ENCODE assay signal across 21 cellular contexts in the genomic region with DNA sequence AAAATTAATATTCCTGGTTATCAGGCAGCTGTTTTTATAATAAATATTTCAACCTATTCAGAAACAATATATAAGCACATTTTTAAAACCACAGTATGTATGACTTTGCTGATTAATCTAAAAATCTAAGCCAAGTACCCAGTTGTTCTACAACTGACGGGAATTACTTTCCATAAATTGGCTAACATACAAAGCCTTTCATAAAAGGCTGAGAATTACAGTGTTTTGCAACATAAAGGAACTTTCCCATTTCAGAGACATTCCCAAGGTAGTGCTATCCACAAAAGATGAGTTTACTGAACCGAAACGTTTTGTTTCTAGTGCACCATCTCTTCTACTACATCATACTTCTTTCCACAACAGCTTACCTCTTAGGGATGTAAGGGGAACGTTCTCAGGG. TPM values are rescaled to one million over a fixed set of nuclear protein-coding genes. Genes with fewer than 3 reads are reported as not detected.
DNase-seq lines count a peak whose midpoint lies in the region; ATAC-seq, FAIRE-seq and TF ChIP-seq lines count a peak whose summit lies in the region.
"Had no signal": no experiment of that assay in that cellular context is flagged by ENCODE, and none has a peak within 500 bp of the region (broad histone marks: within the 10 kb centered on the region; RNA-seq: fewer than 3 reads in every experiment).

No MANE protein-coding gene starts in this region.

- peak overlapping the region; percentile 41 for H3K4me3 Mint-ChIP-seq in activated naive CD8-positive, alpha-beta T cell
- H3K4me3 Mint-ChIP-seq in activated naive CD8-positive, alpha-beta T cell treated with anti-CD3 and anti-CD28 coated beads, Interleukin-2, amount 50 U/mL, for 24 hours, result no peak overlapping the region
- H3K4me3 Mint-ChIP-seq: HFFc6 had no signal

- no peak for ATAC-seq in activated naive CD8-positive, alpha-beta T cell treated with anti-CD3 and anti-CD28 coated beads, Interleukin-2, amount 50 U/mL, for 24 hours
- no peak for ATAC-seq in left lung

- no peak for DNase-seq in activated naive CD8-positive, alpha-beta T cell treated with anti-CD3 and anti-CD28 coated beads, Interleukin-2, amount 50 U/mL, for 24 hours
- DNase-seq in H54 (ENCODE audit: insufficient read length, low spot score) (no peak), amniotic epithelial cell (ENCODE audit: low read depth) (peak; percentile 50), left lung (no peak), testis (no peak), NCI-H2029 treated with DMSO at 0.1 percent for 48 hours (lab: John Stamatoyannopoulos, UW) (no peak), stomach (no peak)
- DNase-seq: DMS79 treated with DMSO at 0.1 percent for 48 hours; H7; HFFc6; Karpas-422; MM.1S; NCI-H1092 treated with DMSO at 0.1 percent for 48 hours; NCI-H146; NCI-H2081; NK-92 treated with Interleukin-12 subunit alpha and Interleukin-12 subunit beta, amount 100 ng/mL, for 24 hours; Peyer's patch had no signal

- WGBS in testis, 2 donors, result 65 to 74% methylated on average over 4 of the region's 4 CpGs
- 71 to 82% (median 78%) methylated on average over 4 of the region's 4 CpGs for WGBS in stomach, 5 donors

- H3K36me3 ChIP-seq in left lung (peaks cover 0 to 29% of the 10 kb centered on the region in 2 donors), testis (ENCODE audit: low read depth, missing control alignments) (no peaks in the 10 kb centered on the region), stomach (peaks cover 0 to 26% (median 16%) of the 10 kb centered on the region in 4 donors)

- H3K4me3 ChIP-seq in left lung (no peak overlapping the region), testis (no peak overlapping the region), stomach (no peak overlapping the region)
- H3K4me3 ChIP-seq: BLaER1, Peyer's patch, SJSA1 had no signal

- peak; percentile 85 for FAIRE-seq in H54 (lab: Jason Lieb, UNC)
- FAIRE-seq: A204.1 had no signal

- H3K9me3 Mint-ChIP-seq in activated naive CD8-positive, alpha-beta T cell (ENCODE audit: low read depth), result no peaks in the 10 kb centered on the region
- H3K9me3 Mint-ChIP-seq in activated naive CD8-positive, alpha-beta T cell treated with anti-CD3 and anti-CD28 coated beads, Interleukin-2, amount 50 U/mL, for 24 hours, result no peaks in the 10 kb centered on the region
- H3K9me3 Mint-ChIP-seq: HFFc6 had no signal

- H3K9me3 ChIP-seq in left lung, result no peaks in the 10 kb centered on the region
- H3K9me3 ChIP-seq in testis, result no peaks in the 10 kb centered on the region
- H3K9me3 ChIP-seq in stomach, result no peaks in the 10 kb centered on the region
- H3K9me3 ChIP-seq: BLaER1, Peyer's patch, SJSA1 had no signal

- intact Hi-C loops in left lung (cut with DNase I), result no loop called here
- intact Hi-C loops in testis (cut with DNase I; ENCODE audit: low total_unique reads), result no loop called here
- intact Hi-C loops in stomach (cut with DNase I; ENCODE audit: low total_unique reads), result no loop called here

- peaks cover 86% of the 10 kb centered on the region for H3K4me1 Mint-ChIP-seq in activated naive CD8-positive, alpha-beta T cell (ENCODE audit: low read depth)
- peaks cover 85% of the 10 kb centered on the region for H3K4me1 Mint-ChIP-seq in activated naive CD8-positive, alpha-beta T cell treated with anti-CD3 and anti-CD28 coated beads, Interleukin-2, amount 50 U/mL, for 24 hours

- no peaks in the 10 kb centered on the region for H3K27me3 Mint-ChIP-seq in activated naive CD8-positive, alpha-beta T cell
- H3K27me3 Mint-ChIP-seq in activated naive CD8-positive, alpha-beta T cell treated with anti-CD3 and anti-CD28 coated beads, Interleukin-2, amount 50 U/mL, for 24 hours, result no peaks in the 10 kb centered on the region

- peaks cover 18% of the 10 kb centered on the region for H3K36me3 Mint-ChIP-seq in activated naive CD8-positive, alpha-beta T cell
- peaks cover 51% of the 10 kb centered on the region for H3K36me3 Mint-ChIP-seq in activated naive CD8-positive, alpha-beta T cell treated with anti-CD3 and anti-CD28 coated beads, Interleukin-2, amount 50 U/mL, for 24 hours (ENCODE audit: low read depth)

- peak overlapping the region; percentile 77 for H3K27ac Mint-ChIP-seq in activated naive CD8-positive, alpha-beta T cell
- H3K27ac Mint-ChIP-seq in activated naive CD8-positive, alpha-beta T cell treated with anti-CD3 and anti-CD28 coated beads, Interleukin-2, amount 50 U/mL, for 24 hours, result no peak overlapping the region

- H3K27me3 ChIP-seq in left lung (no peaks in the 10 kb centered on the region), testis (no peaks in the 10 kb centered on the region), stomach (no peaks in the 10 kb centered on the region)
- H3K27me3 ChIP-seq: BLaER1, Peyer's patch, SJSA1 had no signal

- TF ChIP-seq CTCF in left lung (IDR thresholded peaks at IDR 0.05) (no peak), testis (IDR thresholded peaks at IDR 0.05) (no peak), stomach (IDR thresholded peaks at IDR 0.05) (no peak)

- H3K4me1 ChIP-seq in left lung, result peaks cover 35 to 87% of the 10 kb centered on the region in 2 donors
- H3K4me1 ChIP-seq in testis, result peaks cover 32% of the 10 kb centered on the region
- H3K4me1 ChIP-seq in stomach, result peaks cover 25 to 88% (median 47%) of the 10 kb centered on the region in 4 donors

- TF ChIP-seq EP300 in stomach (IDR thresholded peaks at IDR 0.05), result no peak

- peak overlapping the region; percentile 22 to 24 for H3K27ac ChIP-seq in left lung
- H3K27ac ChIP-seq in testis, result no peak overlapping the region
- no peak overlapping the region for H3K27ac ChIP-seq in stomach
- H3K27ac ChIP-seq: BLaER1, Peyer's patch, SJSA1 had no signal

- TF ChIP-seq POLR2A in H54 (IDR thresholded peaks at IDR 0.05; ENCODE audit: low read depth, low read length), result no peak
- no peak for TF ChIP-seq POLR2A in testis (IDR thresholded peaks at IDR 0.05)
- TF ChIP-seq POLR2A in stomach (IDR thresholded peaks at IDR 0.05), result no peak

RNA-seq across cellular contexts. Expression of gene RNF145, which starts 7.2 kb away (rescaled TPM):
- total RNA-seq in left lung (100 to 1,000 TPM; 164 to 216 TPM), testis (10 to 100 TPM; 39.5 to 40.4 TPM), stomach (10 to 100 TPM in 4 of 5 donors, 1 to 10 TPM in 1; 7.0 to 96.9 (median 68.8) TPM)
- polyA plus RNA-seq in testis (ENCODE audit: insufficient read depth, low read depth, low replicate concordance) (30.0 TPM), stomach (10 to 100 TPM; 17.5 to 42.7 (median 24.3) TPM)

Comparison
In these comparisons a context has a peak if more than half of its experiments do, and no peak if none do; other contexts are left out.
1. H3K27ac ChIP-seq: peak in left lung (2 of 2); none in testis (0 of 2) and stomach (0 of 5).